17 cellular contexts compared by ENCODE assay signal in genomic region chr1:98113811-98114210, GRCh38.
"Had no signal": no experiment of that assay in that cellular context is flagged by ENCODE, and none has a peak within 500 bp of the region (broad histone marks: within the 10 kb centered on the region; RNA-seq: fewer than 3 reads in every experiment).

No MANE protein-coding gene starts in this region.

- H3K4me3 ChIP-seq: colonic mucosa, esophagus muscularis mucosa, gastroesophageal sphincter, heart left ventricle, hepatocyte, left lung, lower lobe of right lung had no signal

- H3K27ac ChIP-seq: colonic mucosa, esophagus muscularis mucosa, gastroesophageal sphincter, heart left ventricle, hepatocyte, left lung, lower lobe of right lung had no signal

- H3K36me3 ChIP-seq: colonic mucosa, esophagus muscularis mucosa, gastroesophageal sphincter, heart left ventricle, left lung, lower lobe of right lung had no signal

- H2AFZ ChIP-seq: hepatocyte had no signal

- H3K9me3 ChIP-seq: colonic mucosa, esophagus muscularis mucosa, gastroesophageal sphincter, heart left ventricle, left lung, lower lobe of right lung had no signal

- H3K4me1 ChIP-seq: colonic mucosa, esophagus muscularis mucosa, gastroesophageal sphincter, heart left ventricle, left lung, lower lobe of right lung had no signal

- ATAC-seq: effector memory CD8-positive, alpha-beta T cell; gastroesophageal sphincter; heart left ventricle; left cardiac atrium; left lung; left ventricle myocardium superior; lower lobe of right lung; naive thymus-derived CD4-positive, alpha-beta T cell had no signal

- H3K79me2 ChIP-seq: hepatocyte had no signal

- H3K27me3 ChIP-seq: colonic mucosa, esophagus muscularis mucosa, gastroesophageal sphincter, hepatocyte, left lung had no signal

- H3K4me2 ChIP-seq: hepatocyte had no signal

- DNase-seq: colonic mucosa; cortex of kidney; effector CD8-positive, alpha-beta T cell; effector memory CD8-positive, alpha-beta T cell; endodermal cell; heart left ventricle; hypothalamus; left cardiac atrium; left lung; left ventricle myocardium superior; lower lobe of right lung; mesendoderm; midbrain; naive thymus-derived CD4-positive, alpha-beta T cell had no signal
